In the genomic region with DNA sequence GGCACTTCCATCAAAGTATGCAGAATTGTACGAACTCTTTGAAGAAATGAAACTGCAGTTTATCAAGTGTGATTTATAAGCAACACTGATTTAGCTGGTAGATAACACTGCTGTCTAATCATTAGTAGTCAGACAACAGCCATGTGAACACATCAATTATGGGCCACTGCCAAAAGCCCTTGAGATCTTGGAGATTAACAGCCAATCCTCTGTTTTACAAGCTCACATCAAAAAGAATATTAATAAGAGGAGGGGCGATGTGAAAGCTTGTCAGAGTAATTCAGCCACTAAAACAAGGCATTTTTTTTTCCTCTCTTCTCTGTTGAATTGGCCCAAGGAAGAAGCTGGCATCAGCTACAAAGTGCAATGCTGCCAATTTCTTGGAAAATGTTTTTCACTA, we compare ENCODE assay signal across 12 cellular contexts. TPM values are rescaled to one million over a fixed set of nuclear protein-coding genes. Genes with fewer than 3 reads are reported as not detected.
A peak's percentile ranks its signal among the peaks of the same experiment; 100 is the strongest.
DNase-seq lines count a peak whose midpoint lies in the region; ATAC-seq and TF ChIP-seq lines count a peak whose summit lies in the region.
"Had no signal": no experiment of that assay in that cellular context is flagged by ENCODE, and none has a peak within 500 bp of the region (broad histone marks: within the 10 kb centered on the region; RNA-seq: fewer than 3 reads in every experiment).

No MANE protein-coding gene starts in this region.

- DNase-seq in A673 (ENCODE audit: low spot score) (peak; percentile 52), LNCaP clone FGC (ENCODE audit: low read depth) (peak; percentile 71), SK-N-MC (ENCODE audit: low read depth, low spot score) (no peak), hippocampal formation (lab: John Stamatoyannopoulos, UW) (peak; percentile 54 to 86), HuH-7 (ENCODE audit: low spot score) (no peak), kidney glomerular epithelial cell (lab: John Stamatoyannopoulos, UW) (no peak), T-helper 1 cell (no peak)
- DNase-seq: activated CD8-positive, alpha-beta memory T cell treated with anti-CD3 and anti-CD28 coated beads, Interleukin-2, amount 50 U/mL, for 4 hours; left ventricle myocardium inferior; trophoblast cell had no signal

- TF ChIP-seq CTCF in A673 (conservative IDR thresholded peaks at IDR 0.05; ENCODE audit: low read depth, low read length), result no peak
- no peak for TF ChIP-seq CTCF in LNCaP clone FGC (IDR thresholded peaks at IDR 0.05; ENCODE audit: control insufficient read depth, extremely low read depth, insufficient read depth)

- H3K27ac ChIP-seq in A673 (ENCODE audit: low read depth, low read length, poor library complexity, severe bottlenecking) (no peak overlapping the region), SK-N-MC (no peak overlapping the region)
- H3K27ac ChIP-seq: HL-60, left ventricle myocardium inferior had no signal

- H3K4me1 ChIP-seq in A673 (ENCODE audit: insufficient read depth, low read length, poor library complexity, severe bottlenecking), result peaks cover 5% of the 10 kb centered on the region

- no peak overlapping the region for H3K4me3 ChIP-seq in A673 (ENCODE audit: low read depth, low read length, poor library complexity, severe bottlenecking)
- H3K4me3 ChIP-seq in LNCaP clone FGC (ENCODE audit: low read depth, low read length), result no peak overlapping the region
- 0 out of 2 replicates have a peak overlapping the region, but pooled peaks have one; percentile 2 for H3K4me3 ChIP-seq in SK-N-MC
- H3K4me3 ChIP-seq: left ventricle myocardium inferior had no signal

- POLR2A ChIA-PET in A673 (lab: Charles Lee; ENCODE audit: low non-redundant PET), result no interaction called here

- intact Hi-C loops in A673 (cut with micrococcal nuclease; ENCODE audit: unreplicated experiment), result no loop called here

- H3K27me3 ChIP-seq in A673 (replicated peaks; ENCODE audit: insufficient read depth, low read depth, low read length, poor library complexity), result no peaks in the 10 kb centered on the region

- H3K9ac ChIP-seq in SK-N-MC (ENCODE audit: insufficient read length), result no peak overlapping the region

- CTCF ChIA-PET in A673 (lab: Charles Lee), result no interaction called here

- ATAC-seq in GM19452 (IDR thresholded peaks at IDR 0.05; ENCODE audit: unreplicated experiment), result no peak

- H3K9me3 ChIP-seq in A673 (ENCODE audit: low read depth, low read length, poor library complexity, severe bottlenecking) (no peaks in the 10 kb centered on the region), SK-N-MC (ENCODE audit: low read depth, low read length) (no peaks in the 10 kb centered on the region)
- H3K9me3 ChIP-seq: left ventricle myocardium inferior had no signal

- H3K36me3 ChIP-seq in A673 (ENCODE audit: insufficient read depth, low read length, poor library complexity, severe bottlenecking) (no peaks in the 10 kb centered on the region), SK-N-MC (ENCODE audit: insufficient read depth, low read length) (no peaks in the 10 kb centered on the region)
- H3K36me3 ChIP-seq: left ventricle myocardium inferior had no signal

- no TSS peak for BruUV-seq in A673 (replicated peaks; lab: Mats Ljungman, UMichigan)

RNA-seq across cellular contexts. Expression of gene ZNF608, which starts 28.1 kb away (rescaled TPM):
- total RNA-seq in A673 (2021), result 1.9 and 2.4 TPM in 2 replicates

Comparison
In these comparisons a context has a peak if more than half of its experiments do, and no peak if none do; other contexts are left out.
1. DNase-seq: peak in A673 (single experiment), LNCaP clone FGC (single experiment) and hippocampal formation (2 of 2); none in SK-N-MC (single experiment), HuH-7 (single experiment), kidney glomerular epithelial cell (single experiment) and T-helper 1 cell (0 of 5).